1 cellular context compared by ENCODE assay signal in the genomic region with DNA sequence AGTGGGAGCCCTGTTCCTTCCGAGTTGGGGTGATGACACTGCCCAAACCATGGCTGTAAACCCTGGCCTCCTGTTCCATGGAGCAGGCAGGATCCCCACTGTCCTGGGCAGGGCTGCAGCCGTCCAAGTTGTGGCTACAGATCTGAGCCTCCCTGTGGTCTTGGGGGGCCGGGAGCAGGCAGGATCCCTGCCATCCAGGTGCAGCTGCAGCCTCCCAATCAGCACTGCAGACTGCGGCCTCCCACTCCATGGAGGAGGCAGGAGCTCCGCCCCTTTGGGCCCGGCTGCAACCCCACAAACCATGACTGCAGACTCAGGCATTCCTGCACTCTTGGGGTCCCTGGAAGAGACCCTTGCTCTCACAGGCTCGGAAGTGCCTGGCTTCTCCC.
TF ChIP-seq lines count a peak whose summit lies in the region.

No MANE protein-coding gene starts in this region.

TF ChIP-seq in H1, 55 proteins besides CTCF, POLR2A, EP300 and RAD21:
- TF ChIP-seq TAF7 (optimal IDR thresholded peaks at IDR 0.05; ENCODE audit: borderline replicate concordance, low read depth, low read length) (no peak), BRCA1 (IDR thresholded peaks at IDR 0.05; ENCODE audit: low read depth, low read length) (no peak), RBBP5 (IDR thresholded peaks at IDR 0.05; ENCODE audit: borderline replicate concordance, low read depth, low read length) (no peak), CTBP2 (IDR thresholded peaks at IDR 0.05; ENCODE audit: borderline replicate concordance, insufficient read depth, insufficient read length, low read length) (no peak)
- TF ChIP-seq, protein P1, sequence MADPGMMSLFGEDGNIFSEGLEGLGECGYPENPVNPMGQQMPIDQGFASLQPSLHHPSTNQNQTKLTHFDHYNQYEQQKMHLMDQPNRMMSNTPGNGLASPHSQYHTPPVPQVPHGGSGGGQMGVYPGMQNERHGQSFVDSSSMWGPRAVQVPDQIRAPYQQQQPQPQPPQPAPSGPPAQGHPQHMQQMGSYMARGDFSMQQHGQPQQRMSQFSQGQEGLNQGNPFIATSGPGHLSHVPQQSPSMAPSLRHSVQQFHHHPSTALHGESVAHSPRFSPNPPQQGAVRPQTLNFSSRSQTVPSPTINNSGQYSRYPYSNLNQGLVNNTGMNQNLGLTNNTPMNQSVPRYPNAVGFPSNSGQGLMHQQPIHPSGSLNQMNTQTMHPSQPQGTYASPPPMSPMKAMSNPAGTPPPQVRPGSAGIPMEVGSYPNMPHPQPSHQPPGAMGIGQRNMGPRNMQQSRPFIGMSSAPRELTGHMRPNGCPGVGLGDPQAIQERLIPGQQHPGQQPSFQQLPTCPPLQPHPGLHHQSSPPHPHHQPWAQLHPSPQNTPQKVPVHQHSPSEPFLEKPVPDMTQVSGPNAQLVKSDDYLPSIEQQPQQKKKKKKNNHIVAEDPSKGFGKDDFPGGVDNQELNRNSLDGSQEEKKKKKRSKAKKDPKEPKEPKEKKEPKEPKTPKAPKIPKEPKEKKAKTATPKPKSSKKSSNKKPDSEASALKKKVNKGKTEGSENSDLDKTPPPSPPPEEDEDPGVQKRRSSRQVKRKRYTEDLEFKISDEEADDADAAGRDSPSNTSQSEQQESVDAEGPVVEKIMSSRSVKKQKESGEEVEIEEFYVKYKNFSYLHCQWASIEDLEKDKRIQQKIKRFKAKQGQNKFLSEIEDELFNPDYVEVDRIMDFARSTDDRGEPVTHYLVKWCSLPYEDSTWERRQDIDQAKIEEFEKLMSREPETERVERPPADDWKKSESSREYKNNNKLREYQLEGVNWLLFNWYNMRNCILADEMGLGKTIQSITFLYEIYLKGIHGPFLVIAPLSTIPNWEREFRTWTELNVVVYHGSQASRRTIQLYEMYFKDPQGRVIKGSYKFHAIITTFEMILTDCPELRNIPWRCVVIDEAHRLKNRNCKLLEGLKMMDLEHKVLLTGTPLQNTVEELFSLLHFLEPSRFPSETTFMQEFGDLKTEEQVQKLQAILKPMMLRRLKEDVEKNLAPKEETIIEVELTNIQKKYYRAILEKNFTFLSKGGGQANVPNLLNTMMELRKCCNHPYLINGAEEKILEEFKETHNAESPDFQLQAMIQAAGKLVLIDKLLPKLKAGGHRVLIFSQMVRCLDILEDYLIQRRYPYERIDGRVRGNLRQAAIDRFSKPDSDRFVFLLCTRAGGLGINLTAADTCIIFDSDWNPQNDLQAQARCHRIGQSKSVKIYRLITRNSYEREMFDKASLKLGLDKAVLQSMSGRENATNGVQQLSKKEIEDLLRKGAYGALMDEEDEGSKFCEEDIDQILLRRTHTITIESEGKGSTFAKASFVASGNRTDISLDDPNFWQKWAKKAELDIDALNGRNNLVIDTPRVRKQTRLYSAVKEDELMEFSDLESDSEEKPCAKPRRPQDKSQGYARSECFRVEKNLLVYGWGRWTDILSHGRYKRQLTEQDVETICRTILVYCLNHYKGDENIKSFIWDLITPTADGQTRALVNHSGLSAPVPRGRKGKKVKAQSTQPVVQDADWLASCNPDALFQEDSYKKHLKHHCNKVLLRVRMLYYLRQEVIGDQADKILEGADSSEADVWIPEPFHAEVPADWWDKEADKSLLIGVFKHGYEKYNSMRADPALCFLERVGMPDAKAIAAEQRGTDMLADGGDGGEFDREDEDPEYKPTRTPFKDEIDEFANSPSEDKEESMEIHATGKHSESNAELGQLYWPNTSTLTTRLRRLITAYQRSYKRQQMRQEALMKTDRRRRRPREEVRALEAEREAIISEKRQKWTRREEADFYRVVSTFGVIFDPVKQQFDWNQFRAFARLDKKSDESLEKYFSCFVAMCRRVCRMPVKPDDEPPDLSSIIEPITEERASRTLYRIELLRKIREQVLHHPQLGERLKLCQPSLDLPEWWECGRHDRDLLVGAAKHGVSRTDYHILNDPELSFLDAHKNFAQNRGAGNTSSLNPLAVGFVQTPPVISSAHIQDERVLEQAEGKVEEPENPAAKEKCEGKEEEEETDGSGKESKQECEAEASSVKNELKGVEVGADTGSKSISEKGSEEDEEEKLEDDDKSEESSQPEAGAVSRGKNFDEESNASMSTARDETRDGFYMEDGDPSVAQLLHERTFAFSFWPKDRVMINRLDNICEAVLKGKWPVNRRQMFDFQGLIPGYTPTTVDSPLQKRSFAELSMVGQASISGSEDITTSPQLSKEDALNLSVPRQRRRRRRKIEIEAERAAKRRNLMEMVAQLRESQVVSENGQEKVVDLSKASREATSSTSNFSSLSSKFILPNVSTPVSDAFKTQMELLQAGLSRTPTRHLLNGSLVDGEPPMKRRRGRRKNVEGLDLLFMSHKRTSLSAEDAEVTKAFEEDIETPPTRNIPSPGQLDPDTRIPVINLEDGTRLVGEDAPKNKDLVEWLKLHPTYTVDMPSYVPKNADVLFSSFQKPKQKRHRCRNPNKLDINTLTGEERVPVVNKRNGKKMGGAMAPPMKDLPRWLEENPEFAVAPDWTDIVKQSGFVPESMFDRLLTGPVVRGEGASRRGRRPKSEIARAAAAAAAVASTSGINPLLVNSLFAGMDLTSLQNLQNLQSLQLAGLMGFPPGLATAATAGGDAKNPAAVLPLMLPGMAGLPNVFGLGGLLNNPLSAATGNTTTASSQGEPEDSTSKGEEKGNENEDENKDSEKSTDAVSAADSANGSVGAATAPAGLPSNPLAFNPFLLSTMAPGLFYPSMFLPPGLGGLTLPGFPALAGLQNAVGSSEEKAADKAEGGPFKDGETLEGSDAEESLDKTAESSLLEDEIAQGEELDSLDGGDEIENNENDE (IDR thresholded peaks at IDR 0.05; ENCODE audit: insufficient replicate concordance, low read length) = no peak
- TF ChIP-seq, protein P2, sequence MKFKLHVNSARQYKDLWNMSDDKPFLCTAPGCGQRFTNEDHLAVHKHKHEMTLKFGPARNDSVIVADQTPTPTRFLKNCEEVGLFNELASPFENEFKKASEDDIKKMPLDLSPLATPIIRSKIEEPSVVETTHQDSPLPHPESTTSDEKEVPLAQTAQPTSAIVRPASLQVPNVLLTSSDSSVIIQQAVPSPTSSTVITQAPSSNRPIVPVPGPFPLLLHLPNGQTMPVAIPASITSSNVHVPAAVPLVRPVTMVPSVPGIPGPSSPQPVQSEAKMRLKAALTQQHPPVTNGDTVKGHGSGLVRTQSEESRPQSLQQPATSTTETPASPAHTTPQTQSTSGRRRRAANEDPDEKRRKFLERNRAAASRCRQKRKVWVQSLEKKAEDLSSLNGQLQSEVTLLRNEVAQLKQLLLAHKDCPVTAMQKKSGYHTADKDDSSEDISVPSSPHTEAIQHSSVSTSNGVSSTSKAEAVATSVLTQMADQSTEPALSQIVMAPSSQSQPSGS (IDR thresholded peaks at IDR 0.05; ENCODE audit: low read length) = no peak
